In the genomic region with DNA sequence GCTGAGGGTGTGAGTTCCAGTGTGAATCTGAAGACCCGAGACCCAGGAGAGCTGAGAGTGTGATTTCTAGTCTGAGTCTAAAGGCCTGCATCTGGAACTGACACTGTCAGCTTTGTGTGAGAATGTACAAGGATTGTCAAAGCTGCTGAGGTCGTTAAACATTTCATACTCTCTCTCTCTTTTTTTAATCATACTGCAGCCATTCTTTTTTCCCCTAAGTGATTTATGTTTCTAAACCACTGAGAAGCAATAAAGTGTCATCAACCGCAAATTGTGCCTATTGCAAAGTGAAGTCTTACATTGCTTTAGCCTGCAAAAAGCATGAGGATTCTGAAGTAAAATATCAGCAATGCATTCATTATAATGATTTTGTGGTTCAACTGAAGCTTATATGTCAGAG, we compare ENCODE assay signal across 25 cellular contexts.
DNase-seq lines count a peak whose midpoint lies in the region; ATAC-seq, FAIRE-seq and TF ChIP-seq lines count a peak whose summit lies in the region.
"Had no signal": no experiment of that assay in that cellular context is flagged by ENCODE, and none has a peak within 500 bp of the region (broad histone marks: within the 10 kb centered on the region; RNA-seq: fewer than 3 reads in every experiment).

No MANE protein-coding gene starts in this region.

- H3K27me3 Mint-ChIP-seq in nephron progenitor cell (ENCODE audit: low read depth, poor library complexity), result peaks cover 11% of the 10 kb centered on the region
- H3K27me3 Mint-ChIP-seq: T-helper 17 cell had no signal

- ATAC-seq in GM19328 (IDR thresholded peaks at IDR 0.05; ENCODE audit: unreplicated experiment), result no peak
- ATAC-seq: K562, T-helper 17 cell had no signal

- TF ChIP-seq CTCF in nephron progenitor cell (IDR thresholded peaks at IDR 0.05), result no peak

- TF ChIP-seq POLR2A in GM12891 (IDR thresholded peaks at IDR 0.05; ENCODE audit: low read depth, low read length), result no peak

- H3K4me1 Mint-ChIP-seq in nephron progenitor cell, result peaks cover 36% of the 10 kb centered on the region
- H3K4me1 Mint-ChIP-seq: T-helper 17 cell had no signal

- peaks cover 42% of the 10 kb centered on the region for H3K9me3 Mint-ChIP-seq in nephron progenitor cell

- peak overlapping the region; percentile 29 for H3K4me3 Mint-ChIP-seq in nephron progenitor cell
- H3K4me3 Mint-ChIP-seq: T-helper 17 cell had no signal

- H3K36me3 Mint-ChIP-seq in nephron progenitor cell (ENCODE audit: low read depth), result peaks cover 12% of the 10 kb centered on the region

- DNase-seq in Daoy (ENCODE audit: low read depth) (peak; percentile 11), LHCN-M2 (ENCODE audit: low read depth) (peak; percentile 9), NOMO-1 treated with DMSO at 0.1 percent for 48 hours (lab: John Stamatoyannopoulos, UW; ENCODE audit: unreplicated experiment) (peak; percentile 79), nephron progenitor cell (no peak), NCI-H1105 treated with DMSO at 0.1 percent for 48 hours (lab: John Stamatoyannopoulos, UW) (no peak), GM12891 (ENCODE audit: insufficient read length, low spot score) (no peak)
- DNase-seq: BE2C; DMS153; DND-41; Kasumi-1; MG63; NCI-H1092 treated with DMSO at 0.1 percent for 48 hours; NCI-H1436 treated with DMSO at 0.1 percent for 48 hours; NCI-H1930; NCI-H446; NCI-H526; NCI-H82; NK-92 treated with Interleukin-12 subunit alpha and Interleukin-12 subunit beta, amount 100 ng/mL, for 24 hours; SHP77 treated with DMSO at 0.1 percent for 48 hours; T-helper 17 cell; T1000 had no signal

- FAIRE-seq in GM12891 (lab: Jason Lieb, UNC), result no peak
- FAIRE-seq: H54, HTR-8/SVneo, K562 had no signal

- H3K27ac Mint-ChIP-seq in nephron progenitor cell, result peak overlapping the region; percentile 75
- H3K27ac Mint-ChIP-seq: T-helper 17 cell had no signal

TF ChIP-seq in GM12891, 5 proteins besides CTCF, POLR2A, EP300 and RAD21:
- TF ChIP-seq SPI1 (IDR thresholded peaks at IDR 0.05; ENCODE audit: low read depth, low read length) (no peak), PAX5 (IDR thresholded peaks at IDR 0.05; ENCODE audit: insufficient read depth, low read length, severe bottlenecking) (no peak), POU2F2 (IDR thresholded peaks at IDR 0.05; ENCODE audit: low read depth, low read length) (no peak), POLR2AphosphoS5 (IDR thresholded peaks at IDR 0.05; ENCODE audit: low read depth, low read length) (no peak), TAF1 (IDR thresholded peaks at IDR 0.05; ENCODE audit: low read depth, low read length) (no peak)

Comparison
In these comparisons a context has a peak if more than half of its experiments do, and no peak if none do; other contexts are left out.
1. DNase-seq: peak in Daoy (single experiment), LHCN-M2 (single experiment) and NOMO-1 treated with DMSO at 0.1 percent for 48 hours (single experiment); none in nephron progenitor cell (single experiment), NCI-H1105 treated with DMSO at 0.1 percent for 48 hours (single experiment) and GM12891 (single experiment).